28 cellular contexts compared by ENCODE assay signal in genomic region chr15:72163719-72164118, GRCh38. TPM values are rescaled to one million over a fixed set of nuclear protein-coding genes. Genes with fewer than 3 reads are reported as not detected.
"Had no signal": no experiment of that assay in that cellular context is flagged by ENCODE, and none has a peak within 500 bp of the region (broad histone marks: within the 10 kb centered on the region; RNA-seq: fewer than 3 reads in every experiment).

No MANE protein-coding gene starts in this region.

- H3K4me3 Mint-ChIP-seq: activated CD8-positive, alpha-beta T cell treated with anti-CD3 and anti-CD28 coated beads, Interleukin-2, amount 10 ng/mL, durations not matched to agents 7 days and 5 days; activated naive CD8-positive, alpha-beta T cell treated with anti-CD3 and anti-CD28 coated beads, Interleukin-2, amount 50 U/mL, for 24 hours; activated T-helper 1 cell treated with anti-CD3 and anti-CD28 coated beads, Interleukin-12 subunit alpha, Interleukin-12 subunit beta, Interleukin-2, Interleukin-4 antibody, amounts not matched to agents 30 ng/mL and 10 ng/mL and 1 ng/mL, durations not matched to agents 14 hours and 24 hours and 36 hours; central memory CD8-positive, alpha-beta T cell; naive thymus-derived CD8-positive, alpha-beta T cell; stimulated activated memory B cell treated with anti-CD40 and anti-IgM and Interleukin-4, amounts not matched to agents 10 μg/mL and 1 μg/mL and 100 μg/mL, for 72 hours; T-cell had no signal

- H3K36me3 Mint-ChIP-seq: naive thymus-derived CD8-positive, alpha-beta T cell; stimulated activated memory B cell treated with anti-CD40 and anti-IgM and Interleukin-4, amounts not matched to agents 10 μg/mL and 1 μg/mL and 100 μg/mL, for 72 hours; T-cell had no signal

- H3K4me1 Mint-ChIP-seq: activated naive CD8-positive, alpha-beta T cell treated with anti-CD3 and anti-CD28 coated beads, Interleukin-2, amount 50 U/mL, for 24 hours; stimulated activated memory B cell treated with anti-CD40 and anti-IgM and Interleukin-4, amounts not matched to agents 10 μg/mL and 1 μg/mL and 100 μg/mL, for 72 hours had no signal

- H3K27ac ChIP-seq: body of pancreas, left lung, parathyroid adenoma, stomach had no signal

- H3K36me3 ChIP-seq: left lung, stomach, upper lobe of left lung had no signal

- H3K9me3 ChIP-seq: body of pancreas, left lung, stomach, testis, upper lobe of left lung had no signal

- H3K27ac Mint-ChIP-seq: activated CD8-positive, alpha-beta T cell treated with anti-CD3 and anti-CD28 coated beads, Interleukin-2, amount 10 ng/mL, durations not matched to agents 7 days and 5 days; activated naive CD8-positive, alpha-beta T cell treated with anti-CD3 and anti-CD28 coated beads, Interleukin-2, amount 50 U/mL, for 24 hours; activated T-helper 1 cell treated with anti-CD3 and anti-CD28 coated beads, Interleukin-12 subunit alpha, Interleukin-12 subunit beta, Interleukin-2, Interleukin-4 antibody, amounts not matched to agents 30 ng/mL and 10 ng/mL and 1 ng/mL, durations not matched to agents 14 hours and 24 hours and 36 hours; naive thymus-derived CD8-positive, alpha-beta T cell; stimulated activated memory B cell treated with anti-CD40 and anti-IgM and Interleukin-4, amounts not matched to agents 10 μg/mL and 1 μg/mL and 100 μg/mL, for 72 hours; T-cell had no signal

- H3K4me1 ChIP-seq: body of pancreas, parathyroid adenoma had no signal

- H3K27me3 Mint-ChIP-seq: activated naive CD8-positive, alpha-beta T cell treated with anti-CD3 and anti-CD28 coated beads, Interleukin-2, amount 50 U/mL, for 24 hours had no signal

- H3K9me3 Mint-ChIP-seq: activated naive CD8-positive, alpha-beta T cell treated with anti-CD3 and anti-CD28 coated beads, Interleukin-2, amount 50 U/mL, for 24 hours; activated T-helper 1 cell treated with anti-CD3 and anti-CD28 coated beads, Interleukin-12 subunit alpha, Interleukin-12 subunit beta, Interleukin-2, Interleukin-4 antibody, amounts not matched to agents 30 ng/mL and 10 ng/mL and 1 ng/mL, durations not matched to agents 14 hours and 24 hours and 36 hours; central memory CD8-positive, alpha-beta T cell; naive thymus-derived CD8-positive, alpha-beta T cell; stimulated activated memory B cell treated with anti-CD40 and anti-IgM and Interleukin-4, amounts not matched to agents 10 μg/mL and 1 μg/mL and 100 μg/mL, for 72 hours; T-cell had no signal

- DNase-seq: activated CD4-positive, alpha-beta T cell treated with anti-CD3 and anti-CD28 coated beads for 1 hour; activated CD4-positive, alpha-beta T cell treated with anti-CD3 and anti-CD28 coated beads, Interleukin-2, amount 50 U/mL, for 1 hour; activated CD8-positive, alpha-beta T cell treated with anti-CD3 and anti-CD28 coated beads, Interleukin-2, amount 10 ng/mL, durations not matched to agents 7 days and 5 days; activated gamma-delta T cell; activated naive CD4-positive, alpha-beta T cell treated with anti-CD3 and anti-CD28 coated beads, Interleukin-2, amount 50 U/mL, for 16 hours; activated naive CD8-positive, alpha-beta T cell treated with anti-CD3 and anti-CD28 coated beads, Interleukin-2, amount 50 U/mL, for 24 hours; body of pancreas; effector CD4-positive, alpha-beta T cell; erythroblast; foreskin fibroblast; kidney glomerular epithelial cell; left lung; naive thymus-derived CD8-positive, alpha-beta T cell; small intestine; stimulated activated CD4-positive, alpha-beta T cell treated with anti-CD3 and anti-CD28 coated beads, Interleukin-15, amount 100 ng/mL, for 24 hours; stomach; T-cell; testis; upper lobe of left lung had no signal

- H3K27me3 ChIP-seq: body of pancreas, left lung, stomach, testis, upper lobe of left lung had no signal

- ATAC-seq: activated CD8-positive, alpha-beta T cell treated with anti-CD3 and anti-CD28 coated beads, Interleukin-2, amount 10 ng/mL, durations not matched to agents 7 days and 5 days; activated naive CD8-positive, alpha-beta T cell treated with anti-CD3 and anti-CD28 coated beads, Interleukin-2, amount 50 U/mL, for 24 hours; body of pancreas; left lung; naive thymus-derived CD8-positive, alpha-beta T cell; sciatic nerve; SK-N-SH treated with all-trans-retinoic acid at 6 μM for 48 hours; stimulated activated memory B cell treated with anti-CD40 and anti-IgM and Interleukin-4, amounts not matched to agents 10 μg/mL and 1 μg/mL and 100 μg/mL, for 72 hours; T-cell had no signal

- H3K4me3 ChIP-seq: body of pancreas, left lung, lung, stomach, testis, upper lobe of left lung had no signal

RNA-seq across cellular contexts. Expression of gene GRAMD2A, which starts 33.9 kb away (rescaled TPM):
- total RNA-seq: glomerular endothelial cell; mesenteric fat pad; naive thymus-derived CD8-positive, alpha-beta T cell; T-cell had no signal
- polyA plus RNA-seq: naive thymus-derived CD8-positive, alpha-beta T cell had no signal
